ENCODE assay signal across 6 cellular contexts in genomic region chr9:128703616-128704355, GRCh38. TPM values are rescaled to one million over a fixed set of nuclear protein-coding genes. Genes with fewer than 3 reads are reported as not detected.
A peak's percentile ranks its signal among the peaks of the same experiment; 100 is the strongest.
DNase-seq lines count a peak whose midpoint lies in the region; TF ChIP-seq lines count a peak whose summit lies in the region.

No MANE protein-coding gene starts in this region.

- no peaks in the 10 kb centered on the region for H3K9me3 Mint-ChIP-seq in chondrocyte (ENCODE audit: low read depth)

- no peak overlapping the region for H2BK12ac ChIP-seq in neuronal stem cell (ENCODE audit: low read length)

- no peak overlapping the region for H4K91ac ChIP-seq in neuronal stem cell (ENCODE audit: low read depth, low read length, poor library complexity)

- peak overlapping the region; percentile 98 for H2AFZ ChIP-seq in neuronal stem cell (ENCODE audit: low read length)

- peaks cover 2% of the 10 kb centered on the region for H3K79me1 ChIP-seq in neuronal stem cell (ENCODE audit: low read depth, low read length)

- peak overlapping the region; percentile 79 for H3K4me3 ChIP-seq in HEK293 (ENCODE audit: low read depth, low read length)
- H3K4me3 ChIP-seq in neuronal stem cell (ENCODE audit: low read length in 2 of 2) = peak overlapping the region; percentile 92 to 99

- H3K23ac ChIP-seq in neuronal stem cell (ENCODE audit: low read depth, low read length, poor library complexity) = peak overlapping the region; percentile 52

- H2BK120ac ChIP-seq in neuronal stem cell (ENCODE audit: low read depth, low read length) = no peak overlapping the region

- peaks cover 0 to 2% (median 0%) of the 10 kb centered on the region in 3 experiments for H3K27me3 ChIP-seq in neuronal stem cell (ENCODE audit: control insufficient read depth in 3 of 3, insufficient read depth in 3 of 3, low read depth in 1 of 3, low read length in 3 of 3)

- peak overlapping the region; percentile 94 for H3K9ac ChIP-seq in neuronal stem cell (ENCODE audit: low read depth, low read length, poor library complexity)

- H3K4ac ChIP-seq in neuronal stem cell (ENCODE audit: low read length) = no peak overlapping the region

- peak overlapping the region; percentile 66 for H2BK5ac ChIP-seq in neuronal stem cell (ENCODE audit: low read length)

- no CpG with 5 or more reads among the region's 31 CpGs for WGBS in neuronal stem cell (ENCODE audit: extremely low coverage in 2 of 2, insufficient read length in 2 of 2, insufficient replicate concordance in 1 of 2), 2 donors

- H3K27ac ChIP-seq in HEK293 (ENCODE audit: extremely low read depth, low read depth, low read length) (peak overlapping the region; percentile 80; the same call in 1 of the 2 replicates), neuronal stem cell (replicated peaks; ENCODE audit: low read length) (no peak overlapping the region)

- CTCF ChIA-PET in HEK293 (lab: Yijun Ruan, JAX) = interaction anchor here (1.3 to 1.4 kb wide), 2 partner anchors 13 to 69 kb away, joined by 3 read pairs; no protein-coding TSS in a partner anchor

- H3K27me3 Mint-ChIP-seq in chondrocyte (ENCODE audit: low read depth) = no peaks in the 10 kb centered on the region

- H3K36me3 Mint-ChIP-seq in chondrocyte (ENCODE audit: low read depth) = no peaks in the 10 kb centered on the region

- no peak overlapping the region for H3K27ac Mint-ChIP-seq in chondrocyte (ENCODE audit: unreplicated experiment)

- H2BK15ac ChIP-seq in neuronal stem cell (ENCODE audit: low read length) = no peak overlapping the region

- H3K36me3 ChIP-seq in HEK293 (ENCODE audit: control insufficient read depth in 2 of 2, insufficient read depth in 1 of 2, low read length in 2 of 2) = peaks cover 0 to 27% of the 10 kb centered on the region in 2 experiments; a peak in 2 of 3 replicates
- peaks cover 0 to 27% of the 10 kb centered on the region in 2 donors for H3K36me3 ChIP-seq in neuronal stem cell (replicated peaks in 1 of 2; ENCODE audit: control insufficient read depth in 2 of 2, insufficient read depth in 2 of 2, low read length in 2 of 2)

- H3K4me2 ChIP-seq in neuronal stem cell (ENCODE audit: insufficient read depth, low read length, poor library complexity, severe bottlenecking) = peak overlapping the region; percentile 83

- POLR2A ChIA-PET in HEK293 (lab: Yijun Ruan, JAX) = interaction anchor here (0.6 to 3.7 kb wide), 3 partner anchors 15 to 82 kb away, joined by 3 to 22 read pairs (median 4); partner anchors contain the start of genes SET and ZDHHC12

- peak overlapping the region; percentile 78 for H3K14ac ChIP-seq in neuronal stem cell (ENCODE audit: low read length)

- peak; percentile 70 for DNase-seq in chondrocyte (ENCODE audit: low spot score)
- no peak for DNase-seq in neuronal stem cell (ENCODE audit: low spot score)
- DNase-seq in activated CD4-positive, CD25-positive, alpha-beta regulatory T cell treated with anti-CD3 and anti-CD28 coated beads, Interleukin-2, amount 50 U/mL, for 72 hours = no peak
- DNase-seq in NCI-H510A treated with DMSO at 0.1 percent for 48 hours (lab: John Stamatoyannopoulos, UW) = no peak
- DNase-seq in NCI-H345 (lab: John Stamatoyannopoulos, UW) = no peak

- H3K4me1 Mint-ChIP-seq in chondrocyte (ENCODE audit: low read depth) = peaks cover 9% of the 10 kb centered on the region

- no peak; the same call in 1 of the 2 replicates for TF ChIP-seq CTCF in HEK293 (tag by site-specific recombination; IDR thresholded peaks at IDR 0.05)
- no peak for TF ChIP-seq CTCF in chondrocyte (IDR thresholded peaks at IDR 0.05)

- H3K4me1 ChIP-seq in HEK293 (ENCODE audit: control insufficient read depth, insufficient read depth, low read length) (no peaks in the 10 kb centered on the region), neuronal stem cell (ENCODE audit: control insufficient read depth in 2 of 2, insufficient read depth in 1 of 2, low read depth in 1 of 2, low read length in 2 of 2) (peaks cover 5 to 6% of the 10 kb centered on the region in 2 donors)

- H3K4me3 Mint-ChIP-seq in chondrocyte (ENCODE audit: unreplicated experiment) = peak overlapping the region; percentile 76

- H2AK5ac ChIP-seq in neuronal stem cell (ENCODE audit: low read depth, low read length) = peak overlapping the region; percentile 85

- H3K9me3 ChIP-seq in HEK293 (ENCODE audit: control insufficient read depth, insufficient read depth, low read depth, low read length) = no peaks in the 10 kb centered on the region
- H3K9me3 ChIP-seq in neuronal stem cell (replicated peaks in 1 of 2; ENCODE audit: control insufficient read depth in 2 of 2, insufficient read depth in 1 of 2, low read depth in 1 of 2, low read length in 2 of 2) = no peaks in the 10 kb centered on the region

- H4K8ac ChIP-seq in neuronal stem cell (ENCODE audit: low read depth, low read length) = no peak overlapping the region

- peak overlapping the region; percentile 96 for H3K18ac ChIP-seq in neuronal stem cell (ENCODE audit: low read length)

TF ChIP-seq in HEK293, 187 proteins besides CTCF, POLR2A, EP300 and RAD21 (continues in another document):
- TF ChIP-seq ZNF600 (tag by site-specific recombination; IDR thresholded peaks at IDR 0.05) = 0 out of 2 replicates have a peak, but pooled peaks have one; percentile 5
- TF ChIP-seq ELK4 (IDR thresholded peaks at IDR 0.05; ENCODE audit: borderline replicate concordance, low read depth, low read length) = no peak
- no peak for TF ChIP-seq KLF16 (tag by site-specific recombination; IDR thresholded peaks at IDR 0.05)
- TF ChIP-seq YY2 (tag by site-specific recombination; IDR thresholded peaks at IDR 0.05) = 0 out of 2 replicates have a peak, but pooled peaks have one; percentile 4
- no peak for TF ChIP-seq ZNF48 (tag by site-specific recombination; IDR thresholded peaks at IDR 0.05)
- no peak for TF ChIP-seq RBAK (tag by site-specific recombination; IDR thresholded peaks at IDR 0.05)
- 0 out of 2 replicates have a peak, but pooled peaks have one; percentile 4 for TF ChIP-seq GFI1B (tag by site-specific recombination; IDR thresholded peaks at IDR 0.05)
- no peak for TF ChIP-seq KLF9 (tag by site-specific recombination; IDR thresholded peaks at IDR 0.05; ENCODE audit: low read depth)
- TF ChIP-seq SP3 (tag by site-specific recombination; IDR thresholded peaks at IDR 0.05) = 0 out of 2 replicates have a peak, but pooled peaks have one; percentile 32
- TF ChIP-seq ZNF266 (tag by site-specific recombination; IDR thresholded peaks at IDR 0.05; ENCODE audit: low read depth) = no peak
- TF ChIP-seq ZNF776 (tag by site-specific recombination; IDR thresholded peaks at IDR 0.05; ENCODE audit: borderline replicate concordance) = no peak
- no peak for TF ChIP-seq ZEB2 (tag by site-specific recombination; IDR thresholded peaks at IDR 0.05)
- TF ChIP-seq ZNF404 (tag by site-specific recombination; IDR thresholded peaks at IDR 0.05) = no peak
- no peak for TF ChIP-seq MEIS1 (CRISPR knock-in tag; IDR thresholded peaks at IDR 0.05; ENCODE audit: borderline replicate concordance)
- 0 out of 2 replicates have a peak, but pooled peaks have one; percentile 4 for TF ChIP-seq ZFHX2 (tag by site-specific recombination; conservative IDR thresholded peaks at IDR 0.05)
- TF ChIP-seq ZNF792 (tag by site-specific recombination; IDR thresholded peaks at IDR 0.05) = no peak
- peak; percentile 70 for TF ChIP-seq ZNF449 (tag by site-specific recombination; IDR thresholded peaks at IDR 0.05)
- no peak for TF ChIP-seq ZNF174 (tag by site-specific recombination; IDR thresholded peaks at IDR 0.05)
- no peak for TF ChIP-seq ZNF843 (tag by site-specific recombination; IDR thresholded peaks at IDR 0.05)

RNA-seq across cellular contexts. Expression of gene PKN3, which starts 1.5 kb away (rescaled TPM):
- 3.1 to 4.2 TPM (median 4.2 TPM) in 3 replicates for total RNA-seq in chondrocyte
- 10.5 TPM for polyA plus RNA-seq in neuronal stem cell (2013, experiment 1 of 2)
- polyA plus RNA-seq in neuronal stem cell (2013, experiment 2 of 2) = 10.2 TPM

RNA-seq across cellular contexts. Expression of gene SET, which starts 14.8 kb away (rescaled TPM):
- total RNA-seq in chondrocyte = 235 to 266 TPM (median 255 TPM) in 3 replicates
- 683 TPM for polyA plus RNA-seq in neuronal stem cell (2013, experiment 1 of 2)
- polyA plus RNA-seq in neuronal stem cell (2013, experiment 2 of 2) = 718 TPM

RNA-seq across cellular contexts. Expression of gene ZDHHC12, which starts 20.1 kb away (rescaled TPM):
- total RNA-seq in chondrocyte = 23.6 to 24.7 TPM (median 24.3 TPM) in 3 replicates
- polyA plus RNA-seq in neuronal stem cell (2013, experiment 1 of 2) = 27.7 TPM
- 27.9 TPM for polyA plus RNA-seq in neuronal stem cell (2013, experiment 2 of 2)

RNA-seq across cellular contexts. Expression of gene DYNC2I2, which starts 47.1 kb away (rescaled TPM):
- total RNA-seq in chondrocyte = 23.4 to 41.0 TPM (median 24.0 TPM) in 3 replicates
- polyA plus RNA-seq in neuronal stem cell (2013, experiment 1 of 2) = 41.3 TPM
- polyA plus RNA-seq in neuronal stem cell (2013, experiment 2 of 2) = 40.8 TPM
